1 cellular context compared by ENCODE assay signal in the genomic region with DNA sequence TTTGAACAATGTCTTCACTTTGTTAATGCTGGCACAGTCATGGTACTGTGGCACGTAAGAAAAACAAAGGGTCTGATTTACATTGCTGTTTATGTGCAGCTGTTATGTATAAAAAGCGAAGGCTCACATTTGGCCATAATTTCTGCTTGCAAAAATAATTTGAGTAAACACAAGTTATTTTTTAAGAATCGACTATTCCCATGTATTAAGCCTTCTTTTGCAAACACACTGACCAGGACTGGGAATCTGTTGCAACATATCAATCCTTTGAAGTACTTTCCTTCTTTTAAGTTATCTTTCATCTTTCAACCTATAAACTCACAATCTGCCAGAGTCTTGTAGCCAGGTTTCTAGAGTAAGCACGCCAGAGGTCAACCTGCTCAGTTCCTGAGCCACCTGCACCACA.
A peak's percentile ranks its signal among the peaks of the same experiment; 100 is the strongest.
TF ChIP-seq lines count a peak whose summit lies in the region.

No MANE protein-coding gene starts in this region.

TF ChIP-seq in HepG2, 621 proteins besides CTCF, POLR2A, EP300 and RAD21 (continued from another document and continues in another):
- TF ChIP-seq, protein P1, sequence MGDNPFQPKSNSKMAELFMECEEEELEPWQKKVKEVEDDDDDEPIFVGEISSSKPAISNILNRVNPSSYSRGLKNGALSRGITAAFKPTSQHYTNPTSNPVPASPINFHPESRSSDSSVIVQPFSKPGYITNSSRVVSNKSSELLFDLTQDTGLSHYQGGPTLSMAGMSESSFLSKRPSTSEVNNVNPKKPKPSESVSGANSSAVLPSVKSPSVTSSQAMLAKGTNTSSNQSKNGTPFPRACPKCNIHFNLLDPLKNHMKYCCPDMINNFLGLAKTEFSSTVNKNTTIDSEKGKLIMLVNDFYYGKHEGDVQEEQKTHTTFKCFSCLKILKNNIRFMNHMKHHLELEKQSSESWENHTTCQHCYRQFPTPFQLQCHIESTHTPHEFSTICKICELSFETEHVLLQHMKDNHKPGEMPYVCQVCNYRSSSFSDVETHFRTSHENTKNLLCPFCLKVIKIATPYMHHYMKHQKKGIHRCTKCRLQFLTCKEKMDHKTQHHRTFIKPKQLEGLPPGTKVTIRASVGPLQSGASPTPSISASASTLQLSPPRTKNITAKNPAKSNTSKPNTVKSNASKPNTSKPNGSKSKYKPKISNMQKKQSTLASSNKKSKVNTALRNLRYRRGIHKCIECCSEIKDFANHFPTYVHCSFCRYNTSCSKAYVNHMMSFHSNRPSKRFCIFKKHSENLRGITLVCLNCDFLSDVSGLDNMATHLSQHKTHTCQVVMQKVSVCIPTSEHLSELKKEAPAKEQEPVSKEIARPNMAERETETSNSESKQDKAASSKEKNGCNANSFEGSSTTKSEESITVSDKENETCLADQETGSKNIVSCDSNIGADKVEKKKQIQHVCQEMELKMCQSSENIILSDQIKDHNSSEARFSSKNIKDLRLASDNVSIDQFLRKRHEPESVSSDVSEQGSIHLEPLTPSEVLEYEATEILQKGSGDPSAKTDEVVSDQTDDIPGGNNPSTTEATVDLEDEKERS (CRISPR knock-in tag; IDR thresholded peaks at IDR 0.05), result 0 out of 2 replicates have a peak, but pooled peaks have one; percentile 47
- TF ChIP-seq, protein P2, sequence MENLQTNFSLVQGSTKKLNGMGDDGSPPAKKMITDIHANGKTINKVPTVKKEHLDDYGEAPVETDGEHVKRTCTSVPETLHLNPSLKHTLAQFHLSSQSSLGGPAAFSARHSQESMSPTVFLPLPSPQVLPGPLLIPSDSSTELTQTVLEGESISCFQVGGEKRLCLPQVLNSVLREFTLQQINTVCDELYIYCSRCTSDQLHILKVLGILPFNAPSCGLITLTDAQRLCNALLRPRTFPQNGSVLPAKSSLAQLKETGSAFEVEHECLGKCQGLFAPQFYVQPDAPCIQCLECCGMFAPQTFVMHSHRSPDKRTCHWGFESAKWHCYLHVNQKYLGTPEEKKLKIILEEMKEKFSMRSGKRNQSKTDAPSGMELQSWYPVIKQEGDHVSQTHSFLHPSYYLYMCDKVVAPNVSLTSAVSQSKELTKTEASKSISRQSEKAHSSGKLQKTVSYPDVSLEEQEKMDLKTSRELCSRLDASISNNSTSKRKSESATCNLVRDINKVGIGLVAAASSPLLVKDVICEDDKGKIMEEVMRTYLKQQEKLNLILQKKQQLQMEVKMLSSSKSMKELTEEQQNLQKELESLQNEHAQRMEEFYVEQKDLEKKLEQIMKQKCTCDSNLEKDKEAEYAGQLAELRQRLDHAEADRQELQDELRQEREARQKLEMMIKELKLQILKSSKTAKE (CRISPR knock-in tag; IDR thresholded peaks at IDR 0.05; ENCODE audit: borderline replicate concordance), result peak; percentile 22; the same call in 1 of the 2 replicates
- TF ChIP-seq, protein P3, sequence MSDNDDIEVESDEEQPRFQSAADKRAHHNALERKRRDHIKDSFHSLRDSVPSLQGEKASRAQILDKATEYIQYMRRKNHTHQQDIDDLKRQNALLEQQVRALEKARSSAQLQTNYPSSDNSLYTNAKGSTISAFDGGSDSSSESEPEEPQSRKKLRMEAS (IDR thresholded peaks at IDR 0.05), result peak; percentile 15; the same call in 1 of the 2 replicates
- TF ChIP-seq GATAD2A (CRISPR knock-in tag; IDR thresholded peaks at IDR 0.05) (peak; percentile 98), ZMYM3 (CRISPR knock-in tag; IDR thresholded peaks at IDR 0.05) (peak; percentile 22; the same call in 1 of the 2 replicates), TBL1XR1 (IDR thresholded peaks at IDR 0.05; ENCODE audit: borderline replicate concordance, low read length, partially characterized antibody) (no peak), REPIN1 (CRISPR knock-in tag; IDR thresholded peaks at IDR 0.05; ENCODE audit: borderline replicate concordance, low read depth) (peak; percentile 26; the same call in 1 of the 2 replicates), ZNF792 (CRISPR knock-in tag; IDR thresholded peaks at IDR 0.05) (0 out of 2 replicates have a peak, but pooled peaks have one; percentile 47), CREM (IDR thresholded peaks at IDR 0.05) (peak; percentile 96), CREM (CRISPR knock-in tag; IDR thresholded peaks at IDR 0.05) (no peak), CENPX (CRISPR knock-in tag; IDR thresholded peaks at IDR 0.05) (no peak), SATB2 (CRISPR knock-in tag; IDR thresholded peaks at IDR 0.05) (0 out of 2 replicates have a peak, but pooled peaks have one; percentile 44), SP1 (IDR thresholded peaks at IDR 0.05) (no peak), SP1 (CRISPR knock-in tag; IDR thresholded peaks at IDR 0.05) (no peak), CEBPG (CRISPR knock-in tag; IDR thresholded peaks at IDR 0.05) (peak; percentile 94), HNF4A (CRISPR knock-in tag; IDR thresholded peaks at IDR 0.05) (peak; percentile 82), ZFP90 (CRISPR knock-in tag; IDR thresholded peaks at IDR 0.05; ENCODE audit: borderline replicate concordance) (no peak), KDM3A (CRISPR knock-in tag; IDR thresholded peaks at IDR 0.05; ENCODE audit: low read depth) (0 out of 2 replicates have a peak, but pooled peaks have one; percentile 22), ZNF629 (CRISPR knock-in tag; conservative IDR thresholded peaks at IDR 0.05) (0 out of 2 replicates have a peak, but pooled peaks have one; percentile 12), KAT8 (CRISPR knock-in tag; IDR thresholded peaks at IDR 0.05) (peak; percentile 46; the same call in 1 of the 2 replicates), TGIF2 (CRISPR knock-in tag; IDR thresholded peaks at IDR 0.05) (peak; percentile 36; the same call in 1 of the 2 replicates), HMG20B (CRISPR knock-in tag; conservative IDR thresholded peaks at IDR 0.05) (peak; percentile 72; the same call in 1 of the 2 replicates), ZNF562 (CRISPR knock-in tag; IDR thresholded peaks at IDR 0.05; ENCODE audit: borderline replicate concordance) (no peak), NFIB (CRISPR knock-in tag; IDR thresholded peaks at IDR 0.05; ENCODE audit: borderline replicate concordance) (no peak), GFI1 (CRISPR knock-in tag; IDR thresholded peaks at IDR 0.05; ENCODE audit: borderline replicate concordance) (peak; percentile 81), NAIF1 (CRISPR knock-in tag; IDR thresholded peaks at IDR 0.05; ENCODE audit: borderline replicate concordance) (no peak), ERF (CRISPR knock-in tag; IDR thresholded peaks at IDR 0.05) (peak; percentile 38; the same call in 1 of the 2 replicates), ZNF766 (CRISPR knock-in tag; IDR thresholded peaks at IDR 0.05; ENCODE audit: borderline replicate concordance) (no peak), MTA1 (CRISPR knock-in tag; IDR thresholded peaks at IDR 0.05; ENCODE audit: borderline replicate concordance) (no peak), GATAD1 (CRISPR knock-in tag; IDR thresholded peaks at IDR 0.05) (peak; percentile 29; the same call in 1 of the 2 replicates), ZNF775 (CRISPR knock-in tag; IDR thresholded peaks at IDR 0.05; ENCODE audit: borderline replicate concordance) (no peak), SMC3 (IDR thresholded peaks at IDR 0.05; ENCODE audit: low read length) (peak; percentile 12; the same call in 1 of the 2 replicates), ZSCAN29 (CRISPR knock-in tag; conservative IDR thresholded peaks at IDR 0.05) (no peak), SUZ12 (IDR thresholded peaks at IDR 0.05; ENCODE audit: low read depth, low read length) (no peak), FOXK1 (CRISPR knock-in tag; IDR thresholded peaks at IDR 0.05; ENCODE audit: borderline replicate concordance, low read depth) (peak; percentile 80; the same call in 1 of the 2 replicates), BRCA1 (CRISPR knock-in tag; IDR thresholded peaks at IDR 0.05) (no peak), ELF4 (CRISPR knock-in tag; IDR thresholded peaks at IDR 0.05; ENCODE audit: borderline replicate concordance) (no peak), HIVEP1 (CRISPR knock-in tag; IDR thresholded peaks at IDR 0.05) (no peak), MIXL1 (CRISPR knock-in tag; IDR thresholded peaks at IDR 0.05) (peak; percentile 74; the same call in 1 of the 2 replicates), ARNT (IDR thresholded peaks at IDR 0.05) (no peak)
- TF ChIP-seq, protein P4, sequence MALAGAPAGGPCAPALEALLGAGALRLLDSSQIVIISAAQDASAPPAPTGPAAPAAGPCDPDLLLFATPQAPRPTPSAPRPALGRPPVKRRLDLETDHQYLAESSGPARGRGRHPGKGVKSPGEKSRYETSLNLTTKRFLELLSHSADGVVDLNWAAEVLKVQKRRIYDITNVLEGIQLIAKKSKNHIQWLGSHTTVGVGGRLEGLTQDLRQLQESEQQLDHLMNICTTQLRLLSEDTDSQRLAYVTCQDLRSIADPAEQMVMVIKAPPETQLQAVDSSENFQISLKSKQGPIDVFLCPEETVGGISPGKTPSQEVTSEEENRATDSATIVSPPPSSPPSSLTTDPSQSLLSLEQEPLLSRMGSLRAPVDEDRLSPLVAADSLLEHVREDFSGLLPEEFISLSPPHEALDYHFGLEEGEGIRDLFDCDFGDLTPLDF (CRISPR knock-in tag; IDR thresholded peaks at IDR 0.05), result peak; percentile 42; the same call in 1 of the 2 replicates
- TF ChIP-seq, protein P5, sequence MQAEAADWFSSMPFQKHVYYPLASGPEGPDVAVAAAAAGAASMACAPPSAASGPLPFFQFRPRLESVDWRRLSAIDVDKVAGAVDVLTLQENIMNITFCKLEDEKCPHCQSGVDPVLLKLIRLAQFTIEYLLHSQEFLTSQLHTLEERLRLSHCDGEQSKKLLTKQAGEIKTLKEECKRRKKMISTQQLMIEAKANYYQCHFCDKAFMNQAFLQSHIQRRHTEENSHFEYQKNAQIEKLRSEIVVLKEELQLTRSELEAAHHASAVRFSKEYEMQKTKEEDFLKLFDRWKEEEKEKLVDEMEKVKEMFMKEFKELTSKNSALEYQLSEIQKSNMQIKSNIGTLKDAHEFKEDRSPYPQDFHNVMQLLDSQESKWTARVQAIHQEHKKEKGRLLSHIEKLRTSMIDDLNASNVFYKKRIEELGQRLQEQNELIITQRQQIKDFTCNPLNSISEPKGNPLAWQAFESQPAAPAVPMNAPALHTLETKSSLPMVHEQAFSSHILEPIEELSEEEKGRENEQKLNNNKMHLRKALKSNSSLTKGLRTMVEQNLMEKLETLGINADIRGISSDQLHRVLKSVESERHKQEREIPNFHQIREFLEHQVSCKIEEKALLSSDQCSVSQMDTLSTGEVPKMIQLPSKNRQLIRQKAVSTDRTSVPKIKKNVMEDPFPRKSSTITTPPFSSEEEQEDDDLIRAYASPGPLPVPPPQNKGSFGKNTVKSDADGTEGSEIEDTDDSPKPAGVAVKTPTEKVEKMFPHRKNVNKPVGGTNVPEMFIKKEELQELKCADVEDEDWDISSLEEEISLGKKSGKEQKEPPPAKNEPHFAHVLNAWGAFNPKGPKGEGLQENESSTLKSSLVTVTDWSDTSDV (CRISPR knock-in tag; IDR thresholded peaks at IDR 0.05), result no peak
- TF ChIP-seq, protein P6, sequence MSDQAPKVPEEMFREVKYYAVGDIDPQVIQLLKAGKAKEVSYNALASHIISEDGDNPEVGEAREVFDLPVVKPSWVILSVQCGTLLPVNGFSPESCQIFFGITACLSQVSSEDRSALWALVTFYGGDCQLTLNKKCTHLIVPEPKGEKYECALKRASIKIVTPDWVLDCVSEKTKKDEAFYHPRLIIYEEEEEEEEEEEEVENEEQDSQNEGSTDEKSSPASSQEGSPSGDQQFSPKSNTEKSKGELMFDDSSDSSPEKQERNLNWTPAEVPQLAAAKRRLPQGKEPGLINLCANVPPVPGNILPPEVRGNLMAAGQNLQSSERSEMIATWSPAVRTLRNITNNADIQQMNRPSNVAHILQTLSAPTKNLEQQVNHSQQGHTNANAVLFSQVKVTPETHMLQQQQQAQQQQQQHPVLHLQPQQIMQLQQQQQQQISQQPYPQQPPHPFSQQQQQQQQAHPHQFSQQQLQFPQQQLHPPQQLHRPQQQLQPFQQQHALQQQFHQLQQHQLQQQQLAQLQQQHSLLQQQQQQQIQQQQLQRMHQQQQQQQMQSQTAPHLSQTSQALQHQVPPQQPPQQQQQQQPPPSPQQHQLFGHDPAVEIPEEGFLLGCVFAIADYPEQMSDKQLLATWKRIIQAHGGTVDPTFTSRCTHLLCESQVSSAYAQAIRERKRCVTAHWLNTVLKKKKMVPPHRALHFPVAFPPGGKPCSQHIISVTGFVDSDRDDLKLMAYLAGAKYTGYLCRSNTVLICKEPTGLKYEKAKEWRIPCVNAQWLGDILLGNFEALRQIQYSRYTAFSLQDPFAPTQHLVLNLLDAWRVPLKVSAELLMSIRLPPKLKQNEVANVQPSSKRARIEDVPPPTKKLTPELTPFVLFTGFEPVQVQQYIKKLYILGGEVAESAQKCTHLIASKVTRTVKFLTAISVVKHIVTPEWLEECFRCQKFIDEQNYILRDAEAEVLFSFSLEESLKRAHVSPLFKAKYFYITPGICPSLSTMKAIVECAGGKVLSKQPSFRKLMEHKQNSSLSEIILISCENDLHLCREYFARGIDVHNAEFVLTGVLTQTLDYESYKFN (CRISPR knock-in tag; conservative IDR thresholded peaks at IDR 0.05), result peak; percentile 92
- TF ChIP-seq, protein P7, sequence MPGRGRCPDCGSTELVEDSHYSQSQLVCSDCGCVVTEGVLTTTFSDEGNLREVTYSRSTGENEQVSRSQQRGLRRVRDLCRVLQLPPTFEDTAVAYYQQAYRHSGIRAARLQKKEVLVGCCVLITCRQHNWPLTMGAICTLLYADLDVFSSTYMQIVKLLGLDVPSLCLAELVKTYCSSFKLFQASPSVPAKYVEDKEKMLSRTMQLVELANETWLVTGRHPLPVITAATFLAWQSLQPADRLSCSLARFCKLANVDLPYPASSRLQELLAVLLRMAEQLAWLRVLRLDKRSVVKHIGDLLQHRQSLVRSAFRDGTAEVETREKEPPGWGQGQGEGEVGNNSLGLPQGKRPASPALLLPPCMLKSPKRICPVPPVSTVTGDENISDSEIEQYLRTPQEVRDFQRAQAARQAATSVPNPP (CRISPR knock-in tag; IDR thresholded peaks at IDR 0.05), result no peak
- TF ChIP-seq, protein P8, sequence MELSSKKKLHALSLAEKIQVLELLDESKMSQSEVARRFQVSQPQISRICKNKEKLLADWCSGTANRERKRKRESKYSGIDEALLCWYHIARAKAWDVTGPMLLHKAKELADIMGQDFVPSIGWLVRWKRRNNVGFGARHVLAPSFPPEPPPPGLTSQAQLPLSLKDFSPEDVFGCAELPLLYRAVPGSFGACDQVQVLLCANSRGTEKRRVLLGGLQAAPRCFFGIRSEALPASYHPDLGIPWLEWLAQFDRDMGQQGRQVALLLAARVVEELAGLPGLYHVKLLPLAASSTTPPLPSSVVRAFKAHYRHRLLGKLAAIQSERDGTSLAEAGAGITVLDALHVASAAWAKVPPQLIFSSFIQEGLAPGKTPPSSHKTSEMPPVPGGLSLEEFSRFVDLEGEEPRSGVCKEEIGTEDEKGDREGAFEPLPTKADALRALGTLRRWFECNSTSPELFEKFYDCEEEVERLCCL (CRISPR knock-in tag; IDR thresholded peaks at IDR 0.05; ENCODE audit: borderline replicate concordance), result no peak
- TF ChIP-seq, protein P9, sequence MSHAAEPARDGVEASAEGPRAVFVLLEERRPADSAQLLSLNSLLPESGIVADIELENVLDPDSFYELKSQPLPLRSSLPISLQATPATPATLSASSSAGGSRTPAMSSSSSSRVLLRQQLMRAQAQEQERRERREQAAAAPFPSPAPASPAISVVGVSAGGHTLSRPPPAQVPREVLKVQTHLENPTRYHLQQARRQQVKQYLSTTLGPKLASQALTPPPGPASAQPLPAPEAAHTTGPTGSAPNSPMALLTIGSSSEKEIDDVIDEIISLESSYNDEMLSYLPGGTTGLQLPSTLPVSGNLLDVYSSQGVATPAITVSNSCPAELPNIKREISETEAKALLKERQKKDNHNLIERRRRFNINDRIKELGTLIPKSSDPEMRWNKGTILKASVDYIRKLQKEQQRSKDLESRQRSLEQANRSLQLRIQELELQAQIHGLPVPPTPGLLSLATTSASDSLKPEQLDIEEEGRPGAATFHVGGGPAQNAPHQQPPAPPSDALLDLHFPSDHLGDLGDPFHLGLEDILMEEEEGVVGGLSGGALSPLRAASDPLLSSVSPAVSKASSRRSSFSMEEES (CRISPR knock-in tag; IDR thresholded peaks at IDR 0.05), result peak; percentile 73; the same call in 1 of the 2 replicates
